ENCODE assay signal across 12 cellular contexts in genomic region chr10:43259981-43260761, GRCh38. TPM values are rescaled to one million over a fixed set of nuclear protein-coding genes. Genes with fewer than 3 reads are reported as not detected.
A peak's percentile ranks its signal among the peaks of the same experiment; 100 is the strongest.
DNase-seq lines count a peak whose midpoint lies in the region; ATAC-seq and TF ChIP-seq lines count a peak whose summit lies in the region.
"Had no signal": no experiment of that assay in that cellular context is flagged by ENCODE, and none has a peak within 500 bp of the region (broad histone marks: within the 10 kb centered on the region; RNA-seq: fewer than 3 reads in every experiment).

No MANE protein-coding gene starts in this region.

- no peaks in the 10 kb centered on the region for H3K79me2 ChIP-seq in OCI-LY7 (ENCODE audit: insufficient read depth, low read depth, low read length)

- peaks cover 3% of the 10 kb centered on the region for H3K4me1 Mint-ChIP-seq in chondrocyte (ENCODE audit: low read depth)

- H3K36me3 Mint-ChIP-seq in chondrocyte (ENCODE audit: low read depth), result no peaks in the 10 kb centered on the region
- H3K36me3 Mint-ChIP-seq: CD8-positive, alpha-beta T cell had no signal

- H3K4me1 ChIP-seq in OCI-LY7 (ENCODE audit: insufficient read depth, low read length, poor library complexity, severe bottlenecking), result no peaks in the 10 kb centered on the region

- no peak overlapping the region for H3K4me3 ChIP-seq in OCI-LY7 (ENCODE audit: low read depth, low read length, poor library complexity, severe bottlenecking)

- CTCF ChIA-PET in OCI-LY7 (lab: Charles Lee; ENCODE audit: unreplicated experiment), result interaction anchor here (0.6 kb wide), 1 partner anchor 73 kb away, joined by 12 read pairs; no protein-coding TSS in a partner anchor

- BruUV-seq in OCI-LY7 (replicated peaks; lab: Mats Ljungman, UMichigan), result no TSS peak

- H3K36me3 ChIP-seq in OCI-LY7 (ENCODE audit: insufficient read depth, low read length), result no peaks in the 10 kb centered on the region

- H3K4me2 ChIP-seq in OCI-LY7 (ENCODE audit: low read length), result no peak overlapping the region

- no peaks in the 10 kb centered on the region for H3K9me3 ChIP-seq in OCI-LY7 (ENCODE audit: low read length)

- peaks cover 20% of the 10 kb centered on the region for H3K27me3 Mint-ChIP-seq in chondrocyte (ENCODE audit: low read depth)

- no peaks in the 10 kb centered on the region for H3K9me2 ChIP-seq in OCI-LY7 (ENCODE audit: insufficient read depth, low read length)

- H3K4me3 Mint-ChIP-seq in chondrocyte (ENCODE audit: unreplicated experiment), result no peak overlapping the region
- H3K4me3 Mint-ChIP-seq: CD8-positive, alpha-beta T cell; T-helper 1 cell treated with Interleukin-12 subunit alpha and Interleukin-12 subunit beta and Interleukin-4 antibody, amounts not matched to agents 30 μg/mL and 1 μg/mL, for 36 hours had no signal

- intact Hi-C loops in OCI-LY7 (cut with micrococcal nuclease; ENCODE audit: unreplicated experiment), result loop anchor here (5.0 kb wide), 1 partner anchor 38 kb away; no protein-coding TSS in a partner anchor

- no peaks in the 10 kb centered on the region for H3K9me3 Mint-ChIP-seq in chondrocyte (ENCODE audit: low read depth)
- H3K9me3 Mint-ChIP-seq: CD8-positive, alpha-beta T cell; T-helper 1 cell treated with Interleukin-12 subunit alpha and Interleukin-12 subunit beta and Interleukin-4 antibody, amounts not matched to agents 30 μg/mL and 1 μg/mL, for 36 hours had no signal

- H4K20me1 ChIP-seq in OCI-LY7 (ENCODE audit: insufficient read depth, low read length), result no peaks in the 10 kb centered on the region

- H3K27ac Mint-ChIP-seq in chondrocyte (ENCODE audit: unreplicated experiment), result no peak overlapping the region
- H3K27ac Mint-ChIP-seq: CD8-positive, alpha-beta T cell; T-helper 1 cell treated with Interleukin-12 subunit alpha and Interleukin-12 subunit beta and Interleukin-4 antibody, amounts not matched to agents 30 μg/mL and 1 μg/mL, for 36 hours had no signal

- no peak for TF ChIP-seq CTCF in chondrocyte (IDR thresholded peaks at IDR 0.05)
- no peak for TF ChIP-seq CTCF in OCI-LY7 (conservative IDR thresholded peaks at IDR 0.05; ENCODE audit: low read length)

- POLR2A ChIA-PET in OCI-LY7 (lab: Charles Lee), result no interaction called here

- no peak overlapping the region for H3K27ac ChIP-seq in OCI-LY7 (ENCODE audit: low read depth, low read length, poor library complexity, severe bottlenecking)

- ATAC-seq in left lobe of liver (peak; percentile 60), GM21447 (IDR thresholded peaks at IDR 0.05; ENCODE audit: unreplicated experiment) (no peak)
- ATAC-seq: CD8-positive, alpha-beta T cell had no signal

- peak; percentile 10 for DNase-seq in COLO668 (lab: John Stamatoyannopoulos, UW; ENCODE audit: unreplicated experiment)
- DNase-seq in H4 (ENCODE audit: low spot score), result peak; percentile 2
- DNase-seq in chondrocyte (ENCODE audit: low spot score), result peak; percentile 90
- no peak for DNase-seq in left lobe of liver (ENCODE audit: low spot score)
- no peak for DNase-seq in superior temporal gyrus (ENCODE audit: extremely low spot score)
- no peak for DNase-seq in NK-92 treated with Interleukin-12 subunit alpha and Interleukin-12 subunit beta, amount 100 ng/mL, for 24 hours (lab: John Stamatoyannopoulos, UW)
- DNase-seq in OCI-LY7 (ENCODE audit: low spot score), result no peak
- DNase-seq: NCI-H1092; stimulated activated CD8-positive, alpha-beta memory T cell treated with anti-CD3 and anti-CD28 coated beads, Interleukin-4, amount 100 ng/mL, for 48 hours had no signal

- H2AFZ ChIP-seq in OCI-LY7 (ENCODE audit: low read length), result no peak overlapping the region

RNA-seq across cellular contexts. Expression of gene RASGEF1A, which starts 6.7 kb away (rescaled TPM):
- not detected in 2 replicates for total RNA-seq in H4 (2014; rRNA removed; shearing (Covaris generic))
- total RNA-seq in chondrocyte (0.05 to 0.18 TPM in 2 of 3 replicates, not detected in the other), left lobe of liver (0.13 TPM), OCI-LY7 (2022) (0.35 and 0.55 TPM in 2 replicates)
- total RNA-seq in OCI-LY7 (2014; rRNA removed; shearing (Covaris generic)), result 0.06 and 0.36 TPM in 2 replicates

Comparison
In these comparisons a context has a peak if more than half of its experiments do, and no peak if none do; other contexts are left out.
1. DNase-seq: peak in COLO668 (single experiment), H4 (single experiment) and chondrocyte (single experiment); none in left lobe of liver (single experiment), superior temporal gyrus (single experiment), NK-92 treated with Interleukin-12 subunit alpha and Interleukin-12 subunit beta, amount 100 ng/mL, for 24 hours (single experiment) and OCI-LY7 (single experiment).